In the genomic region with DNA sequence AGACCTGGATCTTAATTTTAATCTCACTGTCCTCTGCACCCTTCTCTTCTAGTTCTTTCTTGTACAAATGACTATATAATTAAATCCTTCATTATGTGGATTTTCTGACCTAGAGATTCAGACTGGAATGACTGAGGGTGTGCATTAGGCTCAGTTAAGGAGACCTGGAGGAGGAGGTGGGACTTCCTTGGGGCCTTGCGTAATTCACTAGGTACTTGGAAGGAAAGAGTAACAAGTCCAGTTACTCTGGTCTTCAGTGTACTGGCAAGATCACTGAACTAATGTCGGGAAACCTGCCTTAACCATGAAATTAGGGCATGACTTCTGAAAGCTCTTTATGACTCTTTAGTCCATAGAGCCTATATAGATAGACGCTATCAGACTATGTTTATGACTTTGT, we compare ENCODE assay signal across 18 cellular contexts.
"Had no signal": no experiment of that assay in that cellular context is flagged by ENCODE, and none has a peak within 500 bp of the region (broad histone marks: within the 10 kb centered on the region; RNA-seq: fewer than 3 reads in every experiment).

No MANE protein-coding gene starts in this region.

- H3K4me2 ChIP-seq: neural progenitor cell had no signal

- H3K9me3 ChIP-seq: thoracic aorta, vagina had no signal

- H3K4me3 ChIP-seq: neural progenitor cell, thoracic aorta, vagina had no signal

- H3K4me1 ChIP-seq: vagina had no signal

- H3K27ac ChIP-seq: neural progenitor cell, thoracic aorta, vagina had no signal

- H3K36me3 ChIP-seq: neural progenitor cell, thoracic aorta, vagina had no signal

- ATAC-seq: activated CD4-positive, alpha-beta T cell treated with anti-CD3 and anti-CD28 coated beads for 36 hours; activated CD8-positive, alpha-beta memory T cell treated with anti-CD3 and anti-CD28 coated beads, Interleukin-2, amount 10 ng/mL, durations not matched to agents 7 days and 5 days; activated CD8-positive, alpha-beta T cell treated with anti-CD3 and anti-CD28 coated beads, Interleukin-2, amount 10 ng/mL, durations not matched to agents 7 days and 5 days; activated T-cell treated with anti-CD3 and anti-CD28 coated beads, Interleukin-2, amount 50 U/mL, for 72 hours; naive thymus-derived CD8-positive, alpha-beta T cell; stimulated activated effector memory CD8-positive, alpha-beta T cell treated with anti-CD3 and anti-CD28 coated beads, Interleukin-12 subunit alpha, Interleukin-12 subunit beta, amount 100 ng/mL, for 72 hours had no signal

- DNase-seq: activated CD4-positive, alpha-beta T cell treated with anti-CD3 and anti-CD28 coated beads for 36 hours; activated CD4-positive, CD25-positive, alpha-beta regulatory T cell; activated CD8-positive, alpha-beta memory T cell treated with anti-CD3 and anti-CD28 coated beads, Interleukin-2, amount 10 ng/mL, durations not matched to agents 7 days and 5 days; activated CD8-positive, alpha-beta T cell treated with anti-CD3 and anti-CD28 coated beads, Interleukin-2, amount 10 ng/mL, durations not matched to agents 7 days and 5 days; activated naive CD4-positive, alpha-beta T cell treated with Interleukin-2 at 50 U/mL for 16 hours; activated T-cell treated with anti-CD3 and anti-CD28 coated beads, Interleukin-2, amount 50 U/mL, for 72 hours; aorta; caudate nucleus; islet precursor cell; midbrain; naive thymus-derived CD8-positive, alpha-beta T cell; posterior cingulate gyrus; stimulated activated CD4-positive, alpha-beta T cell treated with anti-CD3 and anti-CD28 coated beads, Interleukin-12 subunit alpha, Interleukin-12 subunit beta, amount 100 ng/mL, for 4 hours; stimulated activated CD4-positive, alpha-beta T cell treated with anti-CD3 and anti-CD28 coated beads, Interleukin-4, amount 100 ng/mL, for 24 hours had no signal

- H3K27me3 ChIP-seq: neural progenitor cell, vagina had no signal
